In the genomic region with DNA sequence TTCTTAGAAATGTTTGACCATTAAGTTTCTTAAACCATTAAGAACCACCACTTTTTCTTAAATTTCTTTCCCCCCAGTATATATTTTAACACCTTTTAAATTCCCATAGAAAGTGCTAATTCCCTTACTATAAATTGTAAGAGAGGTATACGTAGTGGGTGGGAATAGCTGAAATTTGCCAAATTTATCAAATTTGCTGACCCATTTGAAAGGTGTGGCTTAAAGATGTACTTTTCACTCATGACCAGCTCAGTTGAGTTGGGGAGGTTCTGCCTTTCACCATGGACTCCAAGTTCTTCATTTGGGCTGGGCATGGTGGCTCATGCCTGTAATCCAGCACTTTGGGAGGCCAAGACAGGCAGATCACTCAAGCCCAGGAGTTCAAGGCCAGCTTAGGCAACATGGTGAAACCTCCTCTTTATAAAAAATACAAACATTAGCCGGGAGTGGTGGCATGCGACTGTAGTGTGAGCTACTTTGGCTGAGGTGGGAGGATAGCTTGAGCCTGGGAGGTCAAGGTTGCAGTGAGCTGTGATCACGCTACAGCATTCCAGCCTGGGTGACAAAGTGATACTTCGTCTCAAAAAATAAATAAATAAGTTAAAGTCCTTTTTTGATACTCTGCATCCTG, we compare ENCODE assay signal across 15 cellular contexts.
DNase-seq lines count a peak whose midpoint lies in the region; ATAC-seq, FAIRE-seq and TF ChIP-seq lines count a peak whose summit lies in the region.
"Had no signal": no experiment of that assay in that cellular context is flagged by ENCODE, and none has a peak within 500 bp of the region (broad histone marks: within the 10 kb centered on the region; RNA-seq: fewer than 3 reads in every experiment).

No MANE protein-coding gene starts in this region.

- no peak overlapping the region for H3K27ac ChIP-seq in A549
- H3K27ac ChIP-seq in mammary epithelial cell (ENCODE audit: insufficient read depth, low read depth, low read length) = peak overlapping the region; percentile 25
- no peak overlapping the region for H3K27ac ChIP-seq in naive thymus-derived CD4-positive, alpha-beta T cell (ENCODE audit: low read depth, low read length)
- no peak overlapping the region for H3K27ac ChIP-seq in substantia nigra (ENCODE audit: low read depth, low read length, poor library complexity, severe bottlenecking)
- H3K27ac ChIP-seq in heart left ventricle = no peak overlapping the region
- H3K27ac ChIP-seq: C4-2B, GM23248 had no signal

- H3K27me3 Mint-ChIP-seq in naive thymus-derived CD4-positive, alpha-beta T cell = no peaks in the 10 kb centered on the region
- H3K27me3 Mint-ChIP-seq: B cell; CD4-positive, alpha-beta memory T cell had no signal

- TF ChIP-seq RAD21 in A549 (conservative IDR thresholded peaks at IDR 0.05 in 1 of 2, IDR thresholded peaks at IDR 0.05 in 1 of 2) = no peak

- H3K4me3 ChIP-seq in A549 (no peak overlapping the region), mammary epithelial cell (replicated peaks in 1 of 3; ENCODE audit: insufficient read depth in 1 of 3, low read depth in 2 of 3, low read length in 3 of 3) (no peak overlapping the region), heart left ventricle (no peak overlapping the region)
- no peak overlapping the region for H3K4me3 ChIP-seq in naive thymus-derived CD4-positive, alpha-beta T cell (ENCODE audit: low read length)
- H3K4me3 ChIP-seq: GM23248 had no signal

- peaks cover 0 to 9% (median 0%) of the 10 kb centered on the region in 7 donors for H3K4me1 Mint-ChIP-seq in naive thymus-derived CD4-positive, alpha-beta T cell
- H3K4me1 Mint-ChIP-seq: B cell; CD4-positive, alpha-beta memory T cell had no signal

- H3K4me2 ChIP-seq in A549 (no peak overlapping the region), mammary epithelial cell (ENCODE audit: insufficient read depth, low read depth, low read length) (no peak overlapping the region)

- H3K27me3 ChIP-seq in mammary epithelial cell (ENCODE audit: insufficient read depth, low read length) = no peaks in the 10 kb centered on the region
- no peaks in the 10 kb centered on the region for H3K27me3 ChIP-seq in naive thymus-derived CD4-positive, alpha-beta T cell (ENCODE audit: control insufficient read depth in 2 of 2, insufficient read depth in 2 of 2, low read length in 2 of 2)
- no peaks in the 10 kb centered on the region for H3K27me3 ChIP-seq in heart left ventricle

- no peak overlapping the region for H3K27ac Mint-ChIP-seq in naive thymus-derived CD4-positive, alpha-beta T cell
- H3K27ac Mint-ChIP-seq: B cell; CD4-positive, alpha-beta memory T cell had no signal

- H4K20me1 ChIP-seq in mammary epithelial cell (ENCODE audit: insufficient read depth, low read length) = no peaks in the 10 kb centered on the region

- TF ChIP-seq POLR2A in A549 (IDR thresholded peaks at IDR 0.05; ENCODE audit: low read length) (no peak), heart left ventricle (IDR thresholded peaks at IDR 0.05) (no peak)

- no peaks in the 10 kb centered on the region for H3K9me3 Mint-ChIP-seq in naive thymus-derived CD4-positive, alpha-beta T cell
- H3K9me3 Mint-ChIP-seq: CD4-positive, alpha-beta memory T cell had no signal

- CTCF ChIA-PET in A549 (lab: Yijun Ruan, JAX) (interaction anchor here (0.7 to 3.4 kb wide), 2 partner anchors 10 to 12 kb away, joined by 3 to 11 read pairs; no protein-coding TSS in a partner anchor), mammary epithelial cell (lab: Charles Lee; ENCODE audit: low non-redundant PET) (interaction anchor here (0.7 kb wide), 1 partner anchor 183 kb away, joined by 5 read pairs; no protein-coding TSS in a partner anchor)
- CTCF ChIA-PET in naive thymus-derived CD4-positive, alpha-beta T cell (lab: Charles Lee) = interaction anchor here (0.7 to 1.6 kb wide), 3 partner anchors 10 to 168 kb away, joined by 3 to 5 read pairs (median 4); no protein-coding TSS in a partner anchor

- TF ChIP-seq CTCF in A549 (IDR thresholded peaks at IDR 0.05) = no peak
- TF ChIP-seq CTCF in mammary epithelial cell (conservative IDR thresholded peaks at IDR 0.05 in 1 of 2, IDR thresholded peaks at IDR 0.05 in 1 of 2; ENCODE audit: extremely low read depth in 1 of 2, insufficient read depth in 1 of 2, low read depth in 1 of 2, low read length in 2 of 2) = no peak
- no peak for TF ChIP-seq CTCF in heart left ventricle (IDR thresholded peaks at IDR 0.05)

- BruUV-seq in mammary epithelial cell (replicated peaks; lab: Mats Ljungman, UMichigan) = no TSS peak

- peaks cover 2% of the 10 kb centered on the region for H3K36me3 ChIP-seq in mammary epithelial cell (ENCODE audit: insufficient read depth, low read length)
- no peaks in the 10 kb centered on the region for H3K36me3 ChIP-seq in naive thymus-derived CD4-positive, alpha-beta T cell (ENCODE audit: control insufficient read depth in 2 of 3, insufficient read depth in 3 of 3, low read length in 3 of 3)
- H3K36me3 ChIP-seq in heart left ventricle = peaks cover 0 to 5% (median under 1%) of the 10 kb centered on the region in 9 donors

- no peak overlapping the region for H3K9ac ChIP-seq in mammary epithelial cell (ENCODE audit: insufficient read depth, low read length)
- H3K9ac ChIP-seq: GM23248 had no signal

- peaks cover 0 to 36% (median 12%) of the 10 kb centered on the region in 5 donors for H3K36me3 Mint-ChIP-seq in naive thymus-derived CD4-positive, alpha-beta T cell

- DNase-seq in A549 (ENCODE audit: low read depth in 1 of 2, low spot score in 1 of 2) (no peak), H4 (ENCODE audit: low spot score) (peak; percentile 8), mammary epithelial cell (no peak), left kidney (ENCODE audit: low read depth, low spot score) (peak; percentile 43), substantia nigra (lab: John Stamatoyannopoulos, UW) (no peak), heart left ventricle (no peak)
- DNase-seq in naive thymus-derived CD4-positive, alpha-beta T cell = no peak
- DNase-seq: CD4-positive, alpha-beta memory T cell; DMS79; GM23248; H7 had no signal

- H3K4me3 Mint-ChIP-seq in naive thymus-derived CD4-positive, alpha-beta T cell = no peak overlapping the region
- H3K4me3 Mint-ChIP-seq: B cell; CD4-positive, alpha-beta memory T cell had no signal

- ATAC-seq in A549 (no peak), heart left ventricle (no peak)
- ATAC-seq in naive thymus-derived CD4-positive, alpha-beta T cell = no peak

- POLR2A ChIA-PET in A549 (lab: Yijun Ruan, JAX) = no interaction called here
- POLR2A ChIA-PET in naive thymus-derived CD4-positive, alpha-beta T cell (lab: Charles Lee) = no interaction called here

- peaks cover 3% of the 10 kb centered on the region for H3K79me2 ChIP-seq in mammary epithelial cell (ENCODE audit: insufficient read depth, low read length)

- TF ChIP-seq EP300 in A549 (IDR thresholded peaks at IDR 0.05) = no peak

- intact Hi-C loops in mammary epithelial cell (cut with micrococcal nuclease) (no loop called here), heart left ventricle (cut with DNase I) (no loop called here)
- intact Hi-C loops in naive thymus-derived CD4-positive, alpha-beta T cell (cut with micrococcal nuclease) = no loop called here

- dilution Hi-C loops in mammary epithelial cell (cut with HindIII; ENCODE audit: low sequenced_read_pairs) = no loop called here

- H2AFZ ChIP-seq in mammary epithelial cell (ENCODE audit: low read depth, low read length) = no peak overlapping the region
- H2AFZ ChIP-seq: GM23248 had no signal

- in situ Hi-C loops in mammary epithelial cell (cut with MboI; ENCODE audit: low sequenced_read_pairs in 2 of 2) = no loop called here

- H3K9me3 ChIP-seq in A549 (no peaks in the 10 kb centered on the region), mammary epithelial cell (replicated peaks; ENCODE audit: insufficient read depth, low read length) (no peaks in the 10 kb centered on the region), heart left ventricle (no peaks in the 10 kb centered on the region)
- no peaks in the 10 kb centered on the region for H3K9me3 ChIP-seq in naive thymus-derived CD4-positive, alpha-beta T cell (ENCODE audit: control insufficient read depth in 2 of 3, low read length in 3 of 3)

- H3K4me1 ChIP-seq in A549 (no peaks in the 10 kb centered on the region), mammary epithelial cell (ENCODE audit: insufficient read depth, low read length) (peaks cover 6% of the 10 kb centered on the region), heart left ventricle (no peaks in the 10 kb centered on the region)
- no peaks in the 10 kb centered on the region for H3K4me1 ChIP-seq in naive thymus-derived CD4-positive, alpha-beta T cell (ENCODE audit: control insufficient read depth in 2 of 2, insufficient read depth in 2 of 2, low read length in 2 of 2)

- FAIRE-seq in A549 (lab: Jason Lieb, UNC) = no peak
- FAIRE-seq: G401.6, GM12891 had no signal

- 71% methylated on average over 5 of the region's 5 CpGs for WGBS in A549 (ENCODE audit: missing lambda C conversion rate)
- 100% methylated on average over 5 of the region's 5 CpGs for WGBS in mammary epithelial cell (ENCODE audit: low coverage, missing lambda C conversion rate)
- WGBS in heart left ventricle, 4 donors = 73 to 92% (median 87%) methylated on average over 5 of the region's 5 CpGs

TF ChIP-seq in A549, 52 proteins besides CTCF, POLR2A, EP300 and RAD21:
- peak; percentile 87 for TF ChIP-seq MAFK (IDR thresholded peaks at IDR 0.05; ENCODE audit: partially characterized antibody)
- 0 out of 2 replicates have a peak, but pooled peaks have one; percentile 8 for TF ChIP-seq NFE2L2 (conservative IDR thresholded peaks at IDR 0.05; ENCODE audit: low read length)
- TF ChIP-seq ZSCAN20 (CRISPR knock-in tag; IDR thresholded peaks at IDR 0.05) = no peak
TF ChIP-seq in A549: peak in this region for 2.

Comparison
In these comparisons a context has a peak if more than half of its experiments do, and no peak if none do; other contexts are left out.
1. DNase-seq: peak in H4 (single experiment) and left kidney (single experiment); none in A549 (0 of 2), mammary epithelial cell (single experiment), naive thymus-derived CD4-positive, alpha-beta T cell (0 of 9), substantia nigra (0 of 49) and heart left ventricle (0 of 5).